Comparison of ENCODE assay signal across 19 cellular contexts in genomic region chr10:67827811-67828210, GRCh38.
"Had no signal": no experiment of that assay in that cellular context is flagged by ENCODE, and none has a peak within 500 bp of the region (broad histone marks: within the 10 kb centered on the region; RNA-seq: fewer than 3 reads in every experiment).

No MANE protein-coding gene starts in this region.

- H3K9me3 Mint-ChIP-seq: activated CD8-positive, alpha-beta T cell treated with anti-CD3 and anti-CD28 coated beads for 36 hours; activated naive CD4-positive, alpha-beta T cell treated with anti-CD3 and anti-CD28 coated beads, Interleukin-2, amount 50 U/mL, for 24 hours; activated T-cell treated with anti-CD3 and anti-CD28 coated beads, Interleukin-2, amount 50 U/mL, for 24 hours; activated T-helper 1 cell treated with anti-CD3 and anti-CD28 coated beads, Interleukin-12 subunit alpha, Interleukin-12 subunit beta, Interleukin-2, Interleukin-4 antibody, amounts not matched to agents 30 ng/mL and 10 ng/mL and 1 ng/mL, durations not matched to agents 14 hours and 24 hours and 36 hours; brain; T-helper 1 cell treated with Interleukin-12 subunit alpha and Interleukin-12 subunit beta and Interleukin-4 antibody, amounts not matched to agents 30 μg/mL and 1 μg/mL, for 36 hours had no signal

- DNase-seq: activated CD4-positive, alpha-beta T cell treated with anti-CD3 and anti-CD28 coated beads for 4 hours; activated CD8-positive, alpha-beta T cell treated with anti-CD3 and anti-CD28 coated beads for 36 hours; activated effector memory CD4-positive, alpha-beta T cell treated with Interleukin-2 at 50 U/mL for 16 hours; activated naive CD4-positive, alpha-beta T cell; activated T-cell treated with anti-CD3 and anti-CD28 coated beads, Interleukin-2, amount 50 U/mL, for 24 hours; amygdala; MM.1S; NCI-H1105 treated with DMSO at 0.1 percent for 48 hours; NCI-H1436 treated with DMSO at 0.1 percent for 48 hours; NCI-H187; NCI-H2081; NCI-H510A treated with DMSO at 0.1 percent for 48 hours; PC-9; SHP77 treated with DMSO at 0.1 percent for 48 hours had no signal

- ATAC-seq: activated CD4-positive, CD25-positive, alpha-beta regulatory T cell treated with anti-CD3 and anti-CD28 coated beads, Interleukin-2, amount 50 U/mL, for 24 hours; activated CD8-positive, alpha-beta T cell treated with anti-CD3 and anti-CD28 coated beads for 36 hours had no signal

- H3K27me3 Mint-ChIP-seq: activated CD8-positive, alpha-beta T cell treated with anti-CD3 and anti-CD28 coated beads for 36 hours; activated naive CD4-positive, alpha-beta T cell treated with anti-CD3 and anti-CD28 coated beads, Interleukin-2, amount 50 U/mL, for 24 hours; activated T-cell treated with anti-CD3 and anti-CD28 coated beads, Interleukin-2, amount 50 U/mL, for 24 hours; brain had no signal

- H3K27ac ChIP-seq: PC-9 had no signal

- H3K4me3 Mint-ChIP-seq: activated CD8-positive, alpha-beta T cell treated with anti-CD3 and anti-CD28 coated beads for 36 hours; activated naive CD4-positive, alpha-beta T cell treated with anti-CD3 and anti-CD28 coated beads, Interleukin-2, amount 50 U/mL, for 24 hours; activated T-cell treated with anti-CD3 and anti-CD28 coated beads, Interleukin-2, amount 50 U/mL, for 24 hours; activated T-helper 1 cell treated with anti-CD3 and anti-CD28 coated beads, Interleukin-12 subunit alpha, Interleukin-12 subunit beta, Interleukin-2, Interleukin-4 antibody, amounts not matched to agents 30 ng/mL and 10 ng/mL and 1 ng/mL, durations not matched to agents 14 hours and 24 hours and 36 hours; brain; T-helper 1 cell treated with Interleukin-12 subunit alpha and Interleukin-12 subunit beta and Interleukin-4 antibody, amounts not matched to agents 30 μg/mL and 1 μg/mL, for 36 hours had no signal

- H3K36me3 Mint-ChIP-seq: activated naive CD4-positive, alpha-beta T cell treated with anti-CD3 and anti-CD28 coated beads, Interleukin-2, amount 50 U/mL, for 24 hours had no signal

- H3K27ac Mint-ChIP-seq: activated CD8-positive, alpha-beta T cell treated with anti-CD3 and anti-CD28 coated beads for 36 hours; activated naive CD4-positive, alpha-beta T cell treated with anti-CD3 and anti-CD28 coated beads, Interleukin-2, amount 50 U/mL, for 24 hours; activated T-cell treated with anti-CD3 and anti-CD28 coated beads, Interleukin-2, amount 50 U/mL, for 24 hours; activated T-helper 1 cell treated with anti-CD3 and anti-CD28 coated beads, Interleukin-12 subunit alpha, Interleukin-12 subunit beta, Interleukin-2, Interleukin-4 antibody, amounts not matched to agents 30 ng/mL and 10 ng/mL and 1 ng/mL, durations not matched to agents 14 hours and 24 hours and 36 hours; T-helper 1 cell treated with Interleukin-12 subunit alpha and Interleukin-12 subunit beta and Interleukin-4 antibody, amounts not matched to agents 30 μg/mL and 1 μg/mL, for 36 hours had no signal

- H3K4me3 ChIP-seq: PC-9 had no signal
